18 cellular contexts compared by ENCODE assay signal in genomic region chr9:80648336-80648735, GRCh38.
DNase-seq lines count a peak whose midpoint lies in the region; ATAC-seq and TF ChIP-seq lines count a peak whose summit lies in the region.
"Had no signal": no experiment of that assay in that cellular context is flagged by ENCODE, and none has a peak within 500 bp of the region (broad histone marks: within the 10 kb centered on the region; RNA-seq: fewer than 3 reads in every experiment).

No MANE protein-coding gene starts in this region.

- TF ChIP-seq CTCF in AG10803 (conservative IDR thresholded peaks at IDR 0.05; ENCODE audit: low read length) (no peak), fibroblast of mammary gland (conservative IDR thresholded peaks at IDR 0.05; ENCODE audit: control insufficient read depth, insufficient read depth, low read depth, low read length) (no peak), osteocyte (IDR thresholded peaks at IDR 0.05) (no peak), adrenal gland (IDR thresholded peaks at IDR 0.05) (no peak)

- DNase-seq in AG10803 (ENCODE audit: low read depth) (peak; percentile 50), SJCRH30 (peak; percentile 22 to 66), fibroblast of mammary gland (ENCODE audit: low read depth) (peak; percentile 76), osteocyte (ENCODE audit: extremely low spot score, unreplicated experiment) (no peak), NCI-H1694 (lab: John Stamatoyannopoulos, UW) (no peak), adrenal gland (no peak)
- no peak for DNase-seq in activated naive CD4-positive, alpha-beta T cell (lab: John Stamatoyannopoulos, UW)
- DNase-seq in activated T-cell treated with anti-CD3 and anti-CD28 coated beads, Interleukin-2, amount 50 U/mL, for 72 hours = no peak
- DNase-seq: activated gamma-delta T cell; AML-193; effector memory CD4-positive, alpha-beta T cell; Karpas-422; naive B cell; NCI-H1417; SHP77; stomach had no signal

- peaks cover under 1% of the 10 kb centered on the region; the same call in 1 of the 2 replicates for H3K9me3 ChIP-seq in SJCRH30 (replicated peaks)
- no peaks in the 10 kb centered on the region for H3K9me3 ChIP-seq in adrenal gland (replicated peaks in 1 of 3)
- H3K9me3 ChIP-seq: psoas muscle, stomach had no signal

- peak overlapping the region; percentile 72 for H3K27ac Mint-ChIP-seq in osteocyte (ENCODE audit: unreplicated experiment)
- no peak overlapping the region for H3K27ac Mint-ChIP-seq in activated T-cell treated with anti-CD3 and anti-CD28 coated beads, Interleukin-2, amount 50 U/mL, for 72 hours

- no peak overlapping the region for H3K4me3 Mint-ChIP-seq in osteocyte (ENCODE audit: unreplicated experiment)
- H3K4me3 Mint-ChIP-seq in activated T-cell treated with anti-CD3 and anti-CD28 coated beads, Interleukin-2, amount 50 U/mL, for 72 hours = no peak overlapping the region
- H3K4me3 Mint-ChIP-seq: naive B cell had no signal

- no peak for ATAC-seq in activated T-cell treated with anti-CD3 and anti-CD28 coated beads, Interleukin-2, amount 50 U/mL, for 72 hours (replicated peaks in 1 of 2)

- H3K27ac ChIP-seq in SJCRH30 (peak overlapping the region; percentile 59), adrenal gland (no peak overlapping the region)
- H3K27ac ChIP-seq: foreskin keratinocyte, psoas muscle had no signal

- no peaks in the 10 kb centered on the region for H3K36me3 Mint-ChIP-seq in osteocyte (ENCODE audit: unreplicated experiment)
- no peaks in the 10 kb centered on the region for H3K36me3 Mint-ChIP-seq in activated T-cell treated with anti-CD3 and anti-CD28 coated beads, Interleukin-2, amount 50 U/mL, for 72 hours (ENCODE audit: insufficient read depth in 2 of 2)

- H3K36me3 ChIP-seq in SJCRH30 = no peaks in the 10 kb centered on the region
- no peaks in the 10 kb centered on the region for H3K36me3 ChIP-seq in adrenal gland (replicated peaks in 1 of 2)
- H3K36me3 ChIP-seq: stomach had no signal

- H3K27me3 Mint-ChIP-seq in osteocyte (ENCODE audit: unreplicated experiment) = no peaks in the 10 kb centered on the region
- H3K27me3 Mint-ChIP-seq in activated T-cell treated with anti-CD3 and anti-CD28 coated beads, Interleukin-2, amount 50 U/mL, for 72 hours (ENCODE audit: low read depth) = no peaks in the 10 kb centered on the region
- H3K27me3 Mint-ChIP-seq: naive B cell had no signal

- 82 to 91% (median 89%) methylated on average over 1 of the region's 1 CpG for WGBS in adrenal gland, 4 donors

- peaks cover 23% of the 10 kb centered on the region for H3K4me1 ChIP-seq in SJCRH30
- H3K4me1 ChIP-seq in adrenal gland (replicated peaks in 1 of 2) = no peaks in the 10 kb centered on the region
- H3K4me1 ChIP-seq: foreskin keratinocyte, psoas muscle, stomach had no signal

- H3K27me3 ChIP-seq in SJCRH30 (no peaks in the 10 kb centered on the region), adrenal gland (no peaks in the 10 kb centered on the region)
- H3K27me3 ChIP-seq: foreskin keratinocyte, stomach had no signal

- no peaks in the 10 kb centered on the region for H3K9me3 Mint-ChIP-seq in osteocyte (ENCODE audit: unreplicated experiment)
- peaks cover 2 to 4% of the 10 kb centered on the region in 2 donors for H3K9me3 Mint-ChIP-seq in activated T-cell treated with anti-CD3 and anti-CD28 coated beads, Interleukin-2, amount 50 U/mL, for 72 hours

- no peak for TF ChIP-seq POLR2A in adrenal gland (IDR thresholded peaks at IDR 0.05)

- H3K4me1 Mint-ChIP-seq in osteocyte (ENCODE audit: unreplicated experiment) = peaks cover 30% of the 10 kb centered on the region
- H3K4me1 Mint-ChIP-seq in activated T-cell treated with anti-CD3 and anti-CD28 coated beads, Interleukin-2, amount 50 U/mL, for 72 hours (ENCODE audit: low read depth) = no peaks in the 10 kb centered on the region
- H3K4me1 Mint-ChIP-seq: naive B cell had no signal

- no peak overlapping the region for H3K4me3 ChIP-seq in AG10803 (ENCODE audit: low read length)
- H3K4me3 ChIP-seq in SJCRH30 = no peak overlapping the region
- no peak overlapping the region for H3K4me3 ChIP-seq in fibroblast of mammary gland (ENCODE audit: control insufficient read depth, low read depth, low read length)
- H3K4me3 ChIP-seq in adrenal gland = no peak overlapping the region
- H3K4me3 ChIP-seq: psoas muscle, stomach had no signal

- intact Hi-C loops in adrenal gland (cut with DNase I) = no loop called here

Comparison
In these comparisons a context has a peak if more than half of its experiments do, and no peak if none do; other contexts are left out.
1. DNase-seq: peak in AG10803 (single experiment), SJCRH30 (2 of 2) and fibroblast of mammary gland (single experiment); none in osteocyte (single experiment), activated naive CD4-positive, alpha-beta T cell (0 of 4), NCI-H1694 (single experiment), adrenal gland (0 of 7) and activated T-cell treated with anti-CD3 and anti-CD28 coated beads, Interleukin-2, amount 50 U/mL, for 72 hours (0 of 2).